19 cellular contexts compared by ENCODE assay signal in genomic region chr17:48064638-48065037, GRCh38. TPM values are rescaled to one million over a fixed set of nuclear protein-coding genes. Genes with fewer than 3 reads are reported as not detected.
A peak's percentile ranks its signal among the peaks of the same experiment; 100 is the strongest.
DNase-seq lines count a peak whose midpoint lies in the region; ATAC-seq and TF ChIP-seq lines count a peak whose summit lies in the region.
"Had no signal": no experiment of that assay in that cellular context is flagged by ENCODE, and none has a peak within 500 bp of the region (broad histone marks: within the 10 kb centered on the region; RNA-seq: fewer than 3 reads in every experiment).

No MANE protein-coding gene starts in this region.

- no peak for TF ChIP-seq CTCF in chondrocyte (IDR thresholded peaks at IDR 0.05)

- ATAC-seq in left ventricle myocardium superior, result peak; percentile 7
- no peak for ATAC-seq in Right ventricle myocardium inferior
- no peak for ATAC-seq in T-cell (replicated peaks in 1 of 4)
- no peak for ATAC-seq in HG02981 (IDR thresholded peaks at IDR 0.05; ENCODE audit: unreplicated experiment)
- ATAC-seq in left lobe of liver, result no peak
- ATAC-seq: activated naive CD4-positive, alpha-beta T cell treated with anti-CD3 and anti-CD28 coated beads, Interleukin-2, amount 50 U/mL, for 72 hours; effector memory CD8-positive, alpha-beta T cell; lower lobe of right lung; naive thymus-derived CD8-positive, alpha-beta T cell had no signal

- H3K27me3 Mint-ChIP-seq in chondrocyte (ENCODE audit: low read depth), result no peaks in the 10 kb centered on the region
- H3K27me3 Mint-ChIP-seq in T-cell, result no peaks in the 10 kb centered on the region
- H3K27me3 Mint-ChIP-seq: effector memory CD8-positive, alpha-beta T cell; naive thymus-derived CD8-positive, alpha-beta T cell had no signal

- CTCF ChIA-PET in T-cell (lab: Charles Lee), result interaction anchor here (0.6 to 0.9 kb wide), 3 partner anchors 8 to 32 kb away, joined by 3 to 4 read pairs (median 3); no protein-coding TSS in a partner anchor

- no peaks in the 10 kb centered on the region for H3K9me3 Mint-ChIP-seq in chondrocyte (ENCODE audit: low read depth)
- no peaks in the 10 kb centered on the region for H3K9me3 Mint-ChIP-seq in T-cell
- H3K9me3 Mint-ChIP-seq: activated naive CD4-positive, alpha-beta T cell treated with anti-CD3 and anti-CD28 coated beads, Interleukin-2, amount 50 U/mL, for 72 hours; effector memory CD8-positive, alpha-beta T cell; naive thymus-derived CD8-positive, alpha-beta T cell had no signal

- H3K27ac Mint-ChIP-seq in chondrocyte (ENCODE audit: unreplicated experiment), result peak overlapping the region; percentile 24
- no peak overlapping the region for H3K27ac Mint-ChIP-seq in T-cell
- H3K27ac Mint-ChIP-seq: effector memory CD8-positive, alpha-beta T cell had no signal

- H3K4me1 Mint-ChIP-seq in chondrocyte (ENCODE audit: low read depth), result peaks cover 56% of the 10 kb centered on the region
- H3K4me1 Mint-ChIP-seq in T-cell, result peaks cover 0 to 2% (median 2%) of the 10 kb centered on the region in 3 donors

- H3K4me3 Mint-ChIP-seq in chondrocyte (ENCODE audit: unreplicated experiment) (no peak overlapping the region), T-cell (no peak overlapping the region)
- H3K4me3 Mint-ChIP-seq: effector memory CD8-positive, alpha-beta T cell; naive thymus-derived CD8-positive, alpha-beta T cell had no signal

- DNase-seq in left ventricle myocardium superior (no peak), Right ventricle myocardium inferior (ENCODE audit: missing footprints) (no peak), chondrocyte (ENCODE audit: low spot score) (no peak), mesenteric fat pad (ENCODE audit: low spot score) (peak; percentile 0), T-cell (no peak), AG08395 (ENCODE audit: low spot score) (no peak), left lobe of liver (ENCODE audit: low spot score) (no peak)
- DNase-seq: activated CD4-positive, CD25-positive, alpha-beta regulatory T cell treated with anti-CD3 and anti-CD28 coated beads, Interleukin-2, amount 50 U/mL, for 72 hours; activated CD8-positive, alpha-beta memory T cell treated with anti-CD3 and anti-CD28 coated beads, Interleukin-2, amount 50 U/mL, for 48 hours; central memory CD4-positive, alpha-beta T cell; effector memory CD8-positive, alpha-beta T cell; lower lobe of right lung; naive thymus-derived CD8-positive, alpha-beta T cell; NCI-H1930; NCI-H510A treated with DMSO at 0.1 percent for 48 hours; SIG-M5 had no signal

- POLR2A ChIA-PET in T-cell (lab: Charles Lee), result no interaction called here

- intact Hi-C loops in left ventricle myocardium superior (cut with micrococcal nuclease) (no loop called here), Right ventricle myocardium inferior (cut with DNase I) (no loop called here)

- peaks cover 31% of the 10 kb centered on the region for H3K36me3 Mint-ChIP-seq in chondrocyte (ENCODE audit: low read depth)
- peaks cover 37% of the 10 kb centered on the region for H3K36me3 Mint-ChIP-seq in T-cell

RNA-seq across cellular contexts. Expression of gene NFE2L1, which starts 16.5 kb away (rescaled TPM):
- total RNA-seq in left ventricle myocardium superior (886 TPM), Right ventricle myocardium inferior (775 TPM), chondrocyte (290 to 445 TPM (median 444 TPM) in 3 replicates), mesenteric fat pad (171 TPM), T-cell (10 to 100 TPM; 30.3 to 61.6 (median 43.9) TPM), left lobe of liver (150 TPM)

RNA-seq across cellular contexts. Expression of gene COPZ2, which starts 27.0 kb away (rescaled TPM):
- total RNA-seq in left ventricle myocardium superior (58.2 TPM), Right ventricle myocardium inferior (52.9 TPM), chondrocyte (157 to 228 TPM (median 219 TPM) in 3 replicates), mesenteric fat pad (64.4 TPM), T-cell (1 to 10 TPM; 1.2 to 2.6 (median 1.9) TPM), left lobe of liver (23.1 TPM)
- total RNA-seq: G401 had no signal

RNA-seq across cellular contexts. Expression of gene CBX1, which starts 36.6 kb away (rescaled TPM):
- total RNA-seq in left ventricle myocardium superior, result 37.9 TPM
- 40.0 TPM for total RNA-seq in Right ventricle myocardium inferior
- 73.6 to 78.2 TPM (median 74.9 TPM) in 3 replicates for total RNA-seq in chondrocyte
- total RNA-seq in mesenteric fat pad, result 34.0 TPM
- 10 to 100 TPM; 19.6 to 32.4 (median 30.7) TPM for total RNA-seq in T-cell
- 8.2 TPM for total RNA-seq in left lobe of liver

RNA-seq across cellular contexts. Expression of gene SNX11, which starts 42.9 kb away (rescaled TPM):
- total RNA-seq in left ventricle myocardium superior (11.1 TPM), Right ventricle myocardium inferior (10.5 TPM), chondrocyte (22.3 to 24.7 TPM (median 22.5 TPM) in 3 replicates), mesenteric fat pad (20.7 TPM), T-cell (10 to 100 TPM; 10.6 to 20.4 (median 19.5) TPM), left lobe of liver (9.8 TPM)
